Comparison of ENCODE assay signal across 8 cellular contexts in the genomic region with DNA sequence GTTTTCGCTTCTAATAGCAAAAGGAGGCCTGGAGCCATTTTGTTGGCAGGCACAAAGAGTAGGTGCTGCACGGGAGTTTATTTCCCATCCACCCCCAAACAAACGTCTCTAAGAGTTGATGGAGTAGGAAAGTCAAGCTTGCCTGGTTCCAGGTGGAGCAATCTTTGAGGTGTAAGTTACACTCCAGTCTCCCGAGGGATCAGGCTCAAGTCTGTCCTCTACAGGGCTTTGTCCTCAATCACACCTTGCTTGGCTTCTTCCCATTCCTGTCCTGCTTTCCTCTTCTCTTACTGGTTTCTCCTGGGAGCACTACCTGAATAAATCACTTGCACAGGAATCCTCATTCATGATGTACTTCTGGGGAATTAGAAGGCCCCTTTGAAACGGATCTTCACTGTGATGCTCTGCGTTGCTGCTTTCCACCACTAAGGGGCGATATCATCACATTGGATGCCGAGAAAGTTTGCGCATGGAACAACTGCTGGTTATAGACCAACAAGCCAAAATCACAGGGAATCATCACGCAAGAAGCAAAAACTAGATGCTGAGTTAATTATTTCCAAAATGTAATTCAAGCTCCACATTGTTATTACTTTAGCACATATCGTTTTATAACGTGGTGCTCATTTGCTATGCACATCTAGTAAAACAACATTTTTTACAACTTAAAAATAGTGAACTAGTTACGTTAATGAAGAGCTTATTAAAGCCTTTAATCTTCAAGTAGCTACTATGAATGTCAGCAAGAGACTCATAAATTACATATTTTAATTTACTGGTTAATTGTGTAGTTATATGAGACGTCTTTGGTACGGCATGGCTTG.
DNase-seq lines count a peak whose midpoint lies in the region; ATAC-seq, FAIRE-seq and TF ChIP-seq lines count a peak whose summit lies in the region.

No MANE protein-coding gene starts in this region.

- ATAC-seq in HG02588 (IDR thresholded peaks at IDR 0.05; ENCODE audit: unreplicated experiment) (no peak), HG02759 (IDR thresholded peaks at IDR 0.05; ENCODE audit: unreplicated experiment) (no peak)

- TF ChIP-seq POLR2A in adrenal gland (IDR thresholded peaks at IDR 0.05) = no peak

- WGBS in adrenal gland, 4 donors = 33 to 40% (median 36%) methylated on average over 15 of the region's 15 CpGs
- 42% methylated on average over 15 of the region's 15 CpGs for WGBS in hepatocyte (ENCODE audit: low lambda C conversion rate, missing lambda C conversion rate)
- 35 to 37% (median 36%) methylated on average over 15 of the region's 15 CpGs for WGBS in small intestine, 3 donors

- H3K79me2 ChIP-seq in Loucy (ENCODE audit: insufficient read depth, low read length) (no peaks in the 10 kb centered on the region), hepatocyte (no peaks in the 10 kb centered on the region)

- H3K27me3 ChIP-seq in Loucy (ENCODE audit: insufficient read depth, low read length, poor library complexity, severe bottlenecking) (no peaks in the 10 kb centered on the region), adrenal gland (peaks cover 13% of the 10 kb centered on the region), hepatocyte (no peaks in the 10 kb centered on the region), small intestine (ENCODE audit: control insufficient read depth in 2 of 2, insufficient read depth in 2 of 2, low read length in 2 of 2) (peaks cover 0 to 2% of the 10 kb centered on the region in 2 donors)

- TF ChIP-seq CTCF in Loucy (conservative IDR thresholded peaks at IDR 0.05; ENCODE audit: low read length) (peak; percentile 100), adrenal gland (IDR thresholded peaks at IDR 0.05) (peak; percentile 76 to 87 (median 83)), hepatocyte (IDR thresholded peaks at IDR 0.05; ENCODE audit: poor library complexity) (peak; percentile 99)

- H3K27ac ChIP-seq in adrenal gland (no peak overlapping the region), hepatocyte (no peak overlapping the region), small intestine (ENCODE audit: low read depth in 1 of 2, low read length in 1 of 2) (no peak overlapping the region)

- 0 out of 2 replicates have a peak, but pooled peaks cover 3% of the 10 kb centered on the region for H3F3A ChIP-seq in Loucy (ENCODE audit: low read depth)

- H3K4me2 ChIP-seq in Loucy (ENCODE audit: low read depth, low read length, poor library complexity, severe bottlenecking) = no peak overlapping the region
- no peak overlapping the region for H3K4me2 ChIP-seq in hepatocyte

- FAIRE-seq in small intestine (lab: Jason Lieb, UNC) = no peak

- intact Hi-C loops in adrenal gland (cut with DNase I) = loop anchor here (5.0 to 10.0 kb wide), 4 partner anchors 60 to 435 kb away; no protein-coding TSS in a partner anchor

- H3K4me1 ChIP-seq in Loucy (ENCODE audit: insufficient read depth, low read length, poor library complexity, severe bottlenecking) (peaks cover 33% of the 10 kb centered on the region), adrenal gland (replicated peaks in 1 of 2) (no peaks in the 10 kb centered on the region), hepatocyte (ENCODE audit: insufficient read depth) (no peaks in the 10 kb centered on the region), small intestine (ENCODE audit: control insufficient read depth in 2 of 2, insufficient read depth in 1 of 2, low read depth in 1 of 2, low read length in 1 of 2) (no peaks in the 10 kb centered on the region)

- H3K9me2 ChIP-seq in Loucy (replicated peaks; ENCODE audit: low read depth, low read length) = no peaks in the 10 kb centered on the region
- H3K9me2 ChIP-seq in hepatocyte (replicated peaks; ENCODE audit: insufficient read depth) = no peaks in the 10 kb centered on the region

- H4K20me1 ChIP-seq in Loucy (ENCODE audit: insufficient read depth, low read length, poor library complexity, severe bottlenecking) (no peaks in the 10 kb centered on the region), hepatocyte (ENCODE audit: insufficient read depth, poor library complexity, severe bottlenecking) (no peaks in the 10 kb centered on the region)

- H3K9ac ChIP-seq in Loucy (ENCODE audit: low read depth, low read length, poor library complexity, severe bottlenecking) = no peak overlapping the region

- H2AFZ ChIP-seq in Loucy (ENCODE audit: low read length) (no peak overlapping the region), hepatocyte (no peak overlapping the region)

- DNase-seq in ELR (ENCODE audit: low read depth) (peak; percentile 56), SKM-1 treated with dmso at 0.1 percent for 144 hours (lab: John Stamatoyannopoulos, UW; ENCODE audit: unreplicated experiment) (peak; percentile 13), adrenal gland (peak; percentile 46 to 77 (median 54)), hepatocyte (ENCODE audit: low spot score) (peak; percentile 71), small intestine (peak; percentile 67)

- H3K9me3 ChIP-seq in Loucy (ENCODE audit: insufficient read depth, low read depth, low read length) = no peaks in the 10 kb centered on the region
- no peaks in the 10 kb centered on the region for H3K9me3 ChIP-seq in adrenal gland (replicated peaks in 1 of 3)
- H3K9me3 ChIP-seq in hepatocyte (ENCODE audit: low read depth) = no peaks in the 10 kb centered on the region
- no peaks in the 10 kb centered on the region for H3K9me3 ChIP-seq in small intestine (ENCODE audit: control insufficient read depth, low read depth)

- H3K36me3 ChIP-seq in Loucy (ENCODE audit: insufficient read depth, low read length) (no peaks in the 10 kb centered on the region), adrenal gland (replicated peaks in 1 of 2) (no peaks in the 10 kb centered on the region), hepatocyte (replicated peaks; ENCODE audit: insufficient read depth, low read depth) (no peaks in the 10 kb centered on the region), small intestine (ENCODE audit: control insufficient read depth in 2 of 2, insufficient read depth in 2 of 2, low read length in 2 of 2) (no peaks in the 10 kb centered on the region)

- no peak overlapping the region for H3K4me3 ChIP-seq in Loucy (ENCODE audit: low read length, poor library complexity, severe bottlenecking)
- no peak overlapping the region for H3K4me3 ChIP-seq in adrenal gland
- no peak overlapping the region for H3K4me3 ChIP-seq in hepatocyte
- no peak overlapping the region for H3K4me3 ChIP-seq in small intestine (ENCODE audit: low read depth in 1 of 2, low read length in 2 of 2)

Comparison
In these comparisons a context has a peak if more than half of its experiments do, and no peak if none do; other contexts are left out.
1. DNase-seq: peak in every context shown above with its lines; median percentile 71 in hepatocyte; 67 in small intestine; 56 in ELR; 54 in adrenal gland; 13 in SKM-1 treated with dmso at 0.1 percent for 144 hours.